In the genomic region with DNA sequence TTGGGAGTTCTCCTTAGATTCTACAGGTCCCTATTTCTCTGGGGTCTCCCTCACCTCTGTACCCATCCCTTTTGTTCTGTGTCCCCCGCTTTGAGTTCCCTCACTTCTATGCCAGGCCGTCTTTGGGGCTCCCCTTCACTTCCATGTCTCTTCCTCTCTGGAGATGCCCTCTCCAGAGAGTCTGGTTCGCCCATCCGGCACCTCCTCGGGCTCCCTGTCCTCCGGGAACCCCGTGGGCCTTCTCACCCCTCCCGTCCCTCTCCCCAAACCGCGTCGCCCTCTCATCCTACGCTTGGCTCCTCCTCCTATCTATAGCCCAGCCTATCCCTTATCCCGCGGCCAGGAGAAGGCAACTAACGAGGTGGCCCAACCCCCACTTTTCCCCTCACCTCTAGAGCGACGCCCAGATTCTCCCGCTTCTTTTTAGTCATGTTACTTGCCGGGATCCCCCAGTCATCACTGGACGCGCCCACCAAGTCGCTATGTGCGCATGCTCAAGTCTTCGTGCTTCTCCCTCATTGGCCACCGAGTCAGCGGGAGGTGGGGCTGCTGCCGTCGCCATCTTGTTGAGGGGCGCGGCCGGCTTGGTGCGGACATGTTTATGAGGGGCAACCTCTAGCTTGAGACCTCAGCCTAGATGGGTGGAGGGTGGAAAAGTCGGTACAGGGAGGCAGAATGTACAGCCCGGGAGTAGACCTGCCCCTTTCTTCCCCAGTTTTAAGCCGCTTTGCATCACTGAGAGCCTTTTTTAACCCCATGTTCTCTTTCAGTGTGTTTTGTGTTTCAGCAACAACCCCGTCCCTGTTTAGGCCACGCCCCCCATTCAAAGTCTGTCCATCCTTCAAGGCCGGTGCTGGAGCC, we compare ENCODE assay signal across 8 cellular contexts. TPM values are rescaled to one million over a fixed set of nuclear protein-coding genes. Genes with fewer than 3 reads are reported as not detected.
DNase-seq lines count a peak whose midpoint lies in the region; ATAC-seq and TF ChIP-seq lines count a peak whose summit lies in the region.

TSS of gene CCDC167 (minus strand) at position 461 of the 861 bp plus-strand sequence. CDS start at position 431, 30 bp downstream.

- H3K27ac ChIP-seq in AG04450 (ENCODE audit: low read depth, low read length), result peak within 1 kb of the TSS; percentile 2
- peak within 1 kb of the TSS; percentile 76; the same call in 1 of the 2 replicates for H3K27ac ChIP-seq in VCaP
- peak within 1 kb of the TSS in 20 of 21 experiments; percentile 44 to 92 (median 76) for H3K27ac ChIP-seq in skin epidermis

- CTCF ChIA-PET in AG04450 (lab: Charles Lee), result interaction anchor here (0.7 to 1.2 kb wide), 4 partner anchors 15 to 257 kb away, joined by 3 to 10 read pairs (median 3); no protein-coding TSS in a partner anchor

- H3K9me3 ChIP-seq in AG04450 (ENCODE audit: control insufficient read depth, insufficient read depth, low read length) (no peaks in the 10 kb centered on the region), iPS-18c (ENCODE audit: control insufficient read depth, insufficient read depth, low read length) (no peaks in the 10 kb centered on the region)

- peaks cover 7% of the 10 kb centered on the region for H3K27me3 ChIP-seq in AG04450 (ENCODE audit: control insufficient read depth, insufficient read depth, low read length)

- H3K4me3 ChIP-seq in AG04450 (ENCODE audit: low read depth, low read length) (peak within 1 kb of the TSS; percentile 83), iPS-18c (ENCODE audit: insufficient read depth, low read depth, low read length) (peak within 1 kb of the TSS; percentile 59), skin epidermis (peak within 1 kb of the TSS; percentile 54 to 75 (median 61))

- DNase-seq in AG04450 (ENCODE audit: low read depth, low spot score) (peak; percentile 93), NCI-H2227 (lab: John Stamatoyannopoulos, UW; ENCODE audit: unreplicated experiment) (peak; percentile 100), T47D (ENCODE audit: low read depth in 1 of 2, low spot score in 1 of 2) (peak; percentile 85 to 98)

- in situ Hi-C loops in T47D (cut with HindIII; ENCODE audit: low pct_unique_long_range_greater_than_20kb, low sequenced_read_pairs), result no loop called here

- peak; percentile 85 for ATAC-seq in GM18907 (IDR thresholded peaks at IDR 0.05; ENCODE audit: unreplicated experiment)
- ATAC-seq in HG03159 (IDR thresholded peaks at IDR 0.05; ENCODE audit: unreplicated experiment), result peak; percentile 91

- POLR2A ChIA-PET in AG04450 (lab: Yijun Ruan, JAX), result no interaction called here

- no peak for TF ChIP-seq CTCF in AG04450 (IDR thresholded peaks at IDR 0.05; ENCODE audit: low read depth, low read length)
- no peak for TF ChIP-seq CTCF in VCaP (conservative IDR thresholded peaks at IDR 0.05)

RNA-seq across cellular contexts. Expression of gene CCDC167, which starts in this region (rescaled TPM):
- 27.3 and 33.3 TPM in 2 replicates for polyA plus RNA-seq in AG04450 (2011; rRNA removed)
- polyA minus RNA-seq in AG04450 (2011; rRNA and poly(A)+ RNA removed), result 10.8 and 11.3 TPM in 2 replicates

Comparison
In these comparisons a context has a peak if more than half of its experiments do, and no peak if none do; other contexts are left out.
1. Peak in every context shown above with its lines: DNase-seq, ATAC-seq, H3K4me3 ChIP-seq and H3K27ac ChIP-seq.
2. H3K27ac ChIP-seq: peak in every context shown above with its lines; median percentile 76 in VCaP; 76 in skin epidermis; 2 in AG04450.